ENCODE assay signal across 1 cellular context in genomic region chr1:85465791-85466134, GRCh38.
TF ChIP-seq lines count a peak whose summit lies in the region.

No MANE protein-coding gene starts in this region.

TF ChIP-seq in HepG2, 621 proteins besides CTCF, POLR2A, EP300 and RAD21:
- 0 out of 2 replicates have a peak, but pooled peaks have one; percentile 13 for TF ChIP-seq ZNF280D (CRISPR knock-in tag; IDR thresholded peaks at IDR 0.05)
- TF ChIP-seq ZBTB43 (CRISPR knock-in tag; conservative IDR thresholded peaks at IDR 0.05): no peak
- TF ChIP-seq ZFP36L2 (CRISPR knock-in tag; IDR thresholded peaks at IDR 0.05): no peak
- TF ChIP-seq ZZZ3 (CRISPR knock-in tag; IDR thresholded peaks at IDR 0.05; ENCODE audit: borderline replicate concordance): peak; percentile 6; the same call in 1 of the 2 replicates
- TF ChIP-seq MEIS1 (CRISPR knock-in tag; IDR thresholded peaks at IDR 0.05; ENCODE audit: borderline replicate concordance): 0 out of 2 replicates have a peak, but pooled peaks have one; percentile 54
- TF ChIP-seq NAIF1 (CRISPR knock-in tag; IDR thresholded peaks at IDR 0.05; ENCODE audit: borderline replicate concordance): 0 out of 2 replicates have a peak, but pooled peaks have one; percentile 53
- no peak for TF ChIP-seq SIN3B (IDR thresholded peaks at IDR 0.05; ENCODE audit: low read length)
